15 cellular contexts compared by ENCODE assay signal in the genomic region with DNA sequence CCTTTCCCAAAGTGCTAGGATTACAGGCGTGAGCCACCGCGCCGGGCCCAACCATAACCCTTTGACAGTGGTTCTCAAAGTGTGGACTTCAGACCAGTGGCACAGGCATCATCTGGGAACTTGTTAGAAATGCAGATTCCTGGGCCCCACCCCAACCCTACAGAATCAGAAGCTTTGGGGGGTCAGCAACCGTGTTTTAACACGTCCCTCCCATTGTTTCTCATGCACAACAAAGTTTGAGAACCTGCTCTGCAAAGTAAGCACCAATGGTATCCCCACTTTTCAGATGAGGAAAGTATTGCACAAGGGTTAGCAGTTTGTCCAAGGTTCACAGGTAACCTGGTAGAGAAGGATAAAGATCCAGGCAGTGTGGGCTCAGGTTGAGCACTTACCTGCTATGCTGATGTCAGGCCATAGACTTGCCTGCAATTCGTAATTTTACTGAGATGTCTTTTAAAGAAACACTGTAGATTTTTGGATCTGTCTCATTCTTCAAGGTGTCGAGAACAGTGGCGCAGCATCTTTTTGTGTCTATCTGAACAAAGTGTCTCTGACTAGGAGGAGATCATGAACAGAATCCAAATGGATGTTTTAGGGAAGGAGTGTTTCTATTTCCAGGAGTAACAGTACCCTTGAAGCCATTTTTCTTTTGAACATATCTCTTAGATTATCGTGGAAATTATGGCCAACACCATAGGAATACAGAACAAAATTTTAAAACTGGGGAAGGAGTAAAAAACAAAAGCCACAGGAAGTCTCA. TPM values are rescaled to one million over a fixed set of nuclear protein-coding genes. Genes with fewer than 3 reads are reported as not detected.
DNase-seq lines count a peak whose midpoint lies in the region; ATAC-seq, FAIRE-seq and TF ChIP-seq lines count a peak whose summit lies in the region.
"Had no signal": no experiment of that assay in that cellular context is flagged by ENCODE, and none has a peak within 500 bp of the region (broad histone marks: within the 10 kb centered on the region; RNA-seq: fewer than 3 reads in every experiment).

No MANE protein-coding gene starts in this region.

- H3K4me1 Mint-ChIP-seq in HFFc6 (ENCODE audit: low read depth) (peaks cover 65% of the 10 kb centered on the region), astrocyte (ENCODE audit: low read depth, unreplicated experiment) (peaks cover 40% of the 10 kb centered on the region)
- H3K4me1 Mint-ChIP-seq in CD4-positive, alpha-beta memory T cell, result peaks cover 5 to 15% (median 10%) of the 10 kb centered on the region in 4 donors
- peaks cover 10% of the 10 kb centered on the region for H3K4me1 Mint-ChIP-seq in activated naive CD4-positive, alpha-beta T cell treated with anti-CD3 and anti-CD28 coated beads, Interleukin-2, amount 10 ng/mL, durations not matched to agents 7 days and 5 days

- no peaks in the 10 kb centered on the region for H4K20me1 ChIP-seq in astrocyte (ENCODE audit: insufficient read depth, low read length)

- H3K27ac ChIP-seq in astrocyte (ENCODE audit: low read depth, low read length) (peak overlapping the region; percentile 94), layer of hippocampus (ENCODE audit: low read depth, low read length) (peak overlapping the region; percentile 69), stomach smooth muscle (ENCODE audit: low read length) (peak overlapping the region; percentile 11)
- H3K27ac ChIP-seq in CD4-positive, alpha-beta memory T cell (ENCODE audit: low read depth, low read length), result no peak overlapping the region

- H3K27me3 ChIP-seq in astrocyte (ENCODE audit: insufficient read depth, low read length) (no peaks in the 10 kb centered on the region), layer of hippocampus (ENCODE audit: control insufficient read depth, insufficient read depth, low read length) (no peaks in the 10 kb centered on the region), stomach smooth muscle (ENCODE audit: control insufficient read depth in 1 of 2, insufficient read depth in 2 of 2, low read length in 2 of 2) (no peaks in the 10 kb centered on the region)
- H3K27me3 ChIP-seq in CD4-positive, alpha-beta memory T cell (ENCODE audit: insufficient read depth, low read length), result peaks cover 30% of the 10 kb centered on the region

- CTCF ChIA-PET in CD4-positive, alpha-beta memory T cell (lab: Charles Lee; ENCODE audit: partially characterized antibody), result no interaction called here
- CTCF ChIA-PET in activated naive CD4-positive, alpha-beta T cell treated with anti-CD3 and anti-CD28 coated beads, Interleukin-2, amount 10 ng/mL, durations not matched to agents 7 days and 5 days (lab: Charles Lee), result interaction anchor here (1.6 kb wide), 1 partner anchor 39 kb away, joined by 4 read pairs; no protein-coding TSS in a partner anchor

- H2AFZ ChIP-seq in astrocyte (ENCODE audit: low read depth, low read length), result no peak overlapping the region

- peaks cover 18% of the 10 kb centered on the region for H3K79me2 ChIP-seq in astrocyte (ENCODE audit: insufficient read depth, low read length)

- TF ChIP-seq CTCF in HFFc6 (IDR thresholded peaks at IDR 0.05) (no peak), astrocyte (IDR thresholded peaks at IDR 0.05; ENCODE audit: insufficient read depth, low read depth, low read length) (no peak)

- H3K9me3 ChIP-seq in astrocyte (ENCODE audit: insufficient read depth, low read depth, low read length) (no peaks in the 10 kb centered on the region), stomach smooth muscle (ENCODE audit: control insufficient read depth in 2 of 2, low read length in 2 of 2) (no peaks in the 10 kb centered on the region)
- H3K9me3 ChIP-seq in CD4-positive, alpha-beta memory T cell (ENCODE audit: control insufficient read depth in 1 of 2, low read length in 2 of 2), result no peaks in the 10 kb centered on the region

- H3K4me2 ChIP-seq in astrocyte (ENCODE audit: low read length), result peak overlapping the region; percentile 100

- intact Hi-C loops in CD4-positive, alpha-beta memory T cell (cut with micrococcal nuclease), result no loop called here

- POLR2A ChIA-PET in CD4-positive, alpha-beta memory T cell (lab: Charles Lee; ENCODE audit: partially characterized antibody), result no interaction called here

- H3K9ac ChIP-seq in astrocyte (ENCODE audit: low read length), result peak overlapping the region; percentile 81
- no peak overlapping the region for H3K9ac ChIP-seq in stomach smooth muscle (ENCODE audit: low read length in 2 of 2)

- H3K36me3 ChIP-seq in astrocyte (ENCODE audit: insufficient read depth, low read length) (no peaks in the 10 kb centered on the region), stomach smooth muscle (ENCODE audit: control insufficient read depth in 2 of 2, insufficient read depth in 2 of 2, low read length in 2 of 2) (peaks cover 0 to 2% of the 10 kb centered on the region in 2 donors)
- H3K36me3 ChIP-seq in CD4-positive, alpha-beta memory T cell (ENCODE audit: insufficient read depth, low read length), result no peaks in the 10 kb centered on the region

- H3K9me3 Mint-ChIP-seq in HFFc6 (no peaks in the 10 kb centered on the region), astrocyte (ENCODE audit: unreplicated experiment) (no peaks in the 10 kb centered on the region)
- no peaks in the 10 kb centered on the region for H3K9me3 Mint-ChIP-seq in CD4-positive, alpha-beta memory T cell
- H3K9me3 Mint-ChIP-seq in activated naive CD4-positive, alpha-beta T cell treated with anti-CD3 and anti-CD28 coated beads, Interleukin-2, amount 10 ng/mL, durations not matched to agents 7 days and 5 days, result no peaks in the 10 kb centered on the region
- H3K9me3 Mint-ChIP-seq: neural crest cell had no signal

- H3K36me3 Mint-ChIP-seq in HFFc6 (ENCODE audit: low read depth) (no peaks in the 10 kb centered on the region), astrocyte (ENCODE audit: low read depth, unreplicated experiment) (peaks cover 2% of the 10 kb centered on the region)
- no peaks in the 10 kb centered on the region for H3K36me3 Mint-ChIP-seq in CD4-positive, alpha-beta memory T cell
- H3K36me3 Mint-ChIP-seq in activated naive CD4-positive, alpha-beta T cell treated with anti-CD3 and anti-CD28 coated beads, Interleukin-2, amount 10 ng/mL, durations not matched to agents 7 days and 5 days, result no peaks in the 10 kb centered on the region

- no peak for ATAC-seq in HG03439 (IDR thresholded peaks at IDR 0.05; ENCODE audit: unreplicated experiment)

- FAIRE-seq in astrocyte (lab: Jason Lieb, UNC), result no peak

- H3K27ac Mint-ChIP-seq in HFFc6 (peak overlapping the region; percentile 86), astrocyte (ENCODE audit: unreplicated experiment) (peak overlapping the region; percentile 96)
- no peak overlapping the region for H3K27ac Mint-ChIP-seq in CD4-positive, alpha-beta memory T cell
- H3K27ac Mint-ChIP-seq in activated naive CD4-positive, alpha-beta T cell treated with anti-CD3 and anti-CD28 coated beads, Interleukin-2, amount 10 ng/mL, durations not matched to agents 7 days and 5 days, result no peak overlapping the region

- DNase-seq in HFFc6, result no peak
- no peak for DNase-seq in astrocyte (ENCODE audit: low read depth)
- DNase-seq in CD4-positive, alpha-beta memory T cell, result no peak
- DNase-seq in activated naive CD4-positive, alpha-beta T cell treated with anti-CD3 and anti-CD28 coated beads, Interleukin-2, amount 10 ng/mL, durations not matched to agents 7 days and 5 days, result no peak
- no peak for DNase-seq in NCI-H446 treated with DMSO at 0.1 percent for 48 hours (lab: John Stamatoyannopoulos, UW)
- DNase-seq: activated CD4-positive, alpha-beta T cell treated with anti-CD3 and anti-CD28 coated beads, Interleukin-2, amount 50 U/mL, for 1 hour; activated naive CD4-positive, alpha-beta T cell treated with Interleukin-2 at 50 U/mL for 16 hours; MV-4-11; NCI-H774; stimulated activated CD4-positive, alpha-beta T cell treated with anti-CD3 and anti-CD28 coated beads, Interleukin-2, amount 100 ng/mL, for 24 hours; stimulated activated naive CD4-positive, alpha-beta T cell treated with Interleukin-2 at 50 U/mL for 16 hours had no signal

- H3K4me3 ChIP-seq in astrocyte (ENCODE audit: insufficient read depth, low read depth, low read length) (peak overlapping the region; percentile 31), stomach smooth muscle (ENCODE audit: low read length in 2 of 2) (no peak overlapping the region)
- H3K4me3 ChIP-seq in CD4-positive, alpha-beta memory T cell (ENCODE audit: low read length in 2 of 2), result no peak overlapping the region

- H3K4me1 ChIP-seq in astrocyte (ENCODE audit: insufficient read depth, low read length) (peaks cover 55% of the 10 kb centered on the region), stomach smooth muscle (ENCODE audit: control insufficient read depth, insufficient read depth, low read length) (peaks cover 18% of the 10 kb centered on the region)
- H3K4me1 ChIP-seq in CD4-positive, alpha-beta memory T cell (ENCODE audit: insufficient read depth, low read length), result peaks cover 10% of the 10 kb centered on the region

- H3K4me3 Mint-ChIP-seq in HFFc6, result peak overlapping the region; percentile 68
- peak overlapping the region; percentile 88 for H3K4me3 Mint-ChIP-seq in astrocyte (ENCODE audit: unreplicated experiment)
- H3K4me3 Mint-ChIP-seq in CD4-positive, alpha-beta memory T cell, result peak overlapping the region in 1 of 8 donors; percentile 14
- H3K4me3 Mint-ChIP-seq in activated naive CD4-positive, alpha-beta T cell treated with anti-CD3 and anti-CD28 coated beads, Interleukin-2, amount 10 ng/mL, durations not matched to agents 7 days and 5 days, result no peak overlapping the region

- H3K27me3 Mint-ChIP-seq in HFFc6 (ENCODE audit: insufficient read depth), result peaks cover 12% of the 10 kb centered on the region
- peaks cover 1% of the 10 kb centered on the region for H3K27me3 Mint-ChIP-seq in astrocyte (ENCODE audit: low read depth, unreplicated experiment)
- H3K27me3 Mint-ChIP-seq in CD4-positive, alpha-beta memory T cell, result peaks cover 52 to 68% of the 10 kb centered on the region in 2 donors
- peaks cover 83% of the 10 kb centered on the region for H3K27me3 Mint-ChIP-seq in activated naive CD4-positive, alpha-beta T cell treated with anti-CD3 and anti-CD28 coated beads, Interleukin-2, amount 10 ng/mL, durations not matched to agents 7 days and 5 days

RNA-seq across cellular contexts. Expression of a gene that starts 2.5 kb away (rescaled TPM):
- total RNA-seq in HFFc6 (2021; fragmentation: NEBNext Ultra II Directional; extraction: Animal tissue kit (Norgen Biotek cat#: 25700)), result 1 to 10 TPM; 2.0 to 4.2 (median 2.8) TPM
- total RNA-seq in astrocyte, result 62.6 and 92.0 TPM in 2 replicates
- not detected for total RNA-seq in CD4-positive, alpha-beta memory T cell
- polyA plus RNA-seq in CD4-positive, alpha-beta memory T cell, result not detected

RNA-seq across cellular contexts. Expression of a gene that starts 42.1 kb away (rescaled TPM):
- total RNA-seq in HFFc6 (2021; fragmentation: NEBNext Ultra II Directional; extraction: Animal tissue kit (Norgen Biotek cat#: 25700)), result 10 to 100 TPM; 18.4 to 21.1 (median 20.2) TPM
- total RNA-seq in astrocyte, result 28.0 and 28.4 TPM in 2 replicates
- 10 to 100 TPM; 28.7 to 31.2 TPM for total RNA-seq in CD4-positive, alpha-beta memory T cell
- polyA plus RNA-seq in CD4-positive, alpha-beta memory T cell, result 10 to 100 TPM in 1 of 2 donors, 1 to 10 TPM in 1; 6.6 to 23.4 TPM

Comparison
In these comparisons a context has a peak if more than half of its experiments do, and no peak if none do; other contexts are left out.
1. H3K27ac Mint-ChIP-seq: peak in HFFc6 (single experiment) and astrocyte (single experiment); none in CD4-positive, alpha-beta memory T cell (0 of 7) and activated naive CD4-positive, alpha-beta T cell treated with anti-CD3 and anti-CD28 coated beads, Interleukin-2, amount 10 ng/mL, durations not matched to agents 7 days and 5 days (single experiment).
2. RNA of a gene that starts 2.5 kb away (total RNA-seq): 62.6 to 92.0 TPM in astrocyte; 2.0 to 4.2 TPM in HFFc6 and not detected in CD4-positive, alpha-beta memory T cell; every median in the first group is over 10 times any median in the second.